Comparison of ENCODE assay signal across 1 cellular context in the genomic region with DNA sequence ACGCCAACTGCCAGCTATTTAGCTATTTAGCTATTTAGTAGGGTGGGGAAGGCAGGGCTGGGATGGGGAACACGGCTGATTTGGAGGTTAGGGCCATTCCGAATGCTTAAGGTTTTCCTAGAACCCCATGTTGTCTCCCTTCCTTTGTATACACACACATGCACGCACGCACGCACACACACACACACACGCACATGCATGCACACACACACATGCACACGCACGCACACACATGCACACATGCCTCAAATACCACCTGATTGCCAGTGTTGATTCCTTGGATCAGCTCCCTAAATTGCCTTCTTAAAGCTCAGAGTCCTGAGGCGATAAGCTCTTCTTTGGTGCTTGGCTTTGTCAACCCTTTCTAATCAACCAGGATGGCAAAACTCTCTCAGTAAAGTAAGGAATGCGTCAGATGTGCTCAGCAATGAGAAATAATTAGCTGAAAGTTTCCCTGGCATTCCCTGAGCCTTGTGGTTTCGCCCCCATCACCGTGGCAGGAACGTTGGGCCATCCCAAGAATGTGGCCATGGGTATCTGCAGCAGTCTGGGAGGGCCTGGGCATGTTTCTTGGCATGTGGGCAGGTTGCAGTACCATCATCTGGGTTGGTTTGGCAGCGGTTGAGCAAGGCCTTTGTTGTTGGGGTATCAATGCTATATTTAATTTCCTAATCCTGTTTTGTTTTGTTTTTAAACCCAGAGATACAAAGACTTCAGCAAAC.
A peak's percentile ranks its signal among the peaks of the same experiment; 100 is the strongest.
TF ChIP-seq lines count a peak whose summit lies in the region.

No MANE protein-coding gene starts in this region.

TF ChIP-seq in HepG2, 621 proteins besides CTCF, POLR2A, EP300 and RAD21 (continued from another document):
- TF ChIP-seq, protein P1, sequence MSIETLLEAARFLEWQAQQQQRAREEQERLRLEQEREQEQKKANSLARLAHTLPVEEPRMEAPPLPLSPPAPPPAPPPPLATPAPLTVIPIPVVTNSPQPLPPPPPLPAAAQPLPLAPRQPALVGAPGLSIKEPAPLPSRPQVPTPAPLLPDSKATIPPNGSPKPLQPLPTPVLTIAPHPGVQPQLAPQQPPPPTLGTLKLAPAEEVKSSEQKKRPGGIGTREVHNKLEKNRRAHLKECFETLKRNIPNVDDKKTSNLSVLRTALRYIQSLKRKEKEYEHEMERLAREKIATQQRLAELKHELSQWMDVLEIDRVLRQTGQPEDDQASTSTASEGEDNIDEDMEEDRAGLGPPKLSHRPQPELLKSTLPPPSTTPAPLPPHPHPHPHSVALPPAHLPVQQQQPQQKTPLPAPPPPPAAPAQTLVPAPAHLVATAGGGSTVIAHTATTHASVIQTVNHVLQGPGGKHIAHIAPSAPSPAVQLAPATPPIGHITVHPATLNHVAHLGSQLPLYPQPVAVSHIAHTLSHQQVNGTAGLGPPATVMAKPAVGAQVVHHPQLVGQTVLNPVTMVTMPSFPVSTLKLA (IDR thresholded peaks at IDR 0.05): peak; percentile 47
